Comparison of ENCODE assay signal across 1 cellular context in genomic region chr11:63569570-63569969, GRCh38.
TF ChIP-seq lines count a peak whose summit lies in the region.

No MANE protein-coding gene starts in this region.

TF ChIP-seq in GM12878, 131 proteins besides CTCF, POLR2A, EP300 and RAD21:
- TF ChIP-seq BACH1 (IDR thresholded peaks at IDR 0.05; ENCODE audit: borderline replicate concordance): no peak
- peak; percentile 62; the same call in 1 of the 2 replicates for TF ChIP-seq ZBTB40 (IDR thresholded peaks at IDR 0.05; ENCODE audit: borderline replicate concordance)
